8 cellular contexts compared by ENCODE assay signal in genomic region chr4:122732329-122733026, GRCh38. TPM values are rescaled to one million over a fixed set of nuclear protein-coding genes. Genes with fewer than 3 reads are reported as not detected.
DNase-seq lines count a peak whose midpoint lies in the region; ATAC-seq, FAIRE-seq and TF ChIP-seq lines count a peak whose summit lies in the region.

BBS12 (plus strand) TSS chr4:122732704; CDS start chr4:122741893, 9,189 bp downstream.

- CTCF ChIA-PET in WTC11 (lab: Charles Lee): interaction anchor here (0.5 to 3.0 kb wide), 17 partner anchors 13 to 812 kb away, joined by 3 to 23 read pairs (median 4); partner anchors contain the start of gene NUDT6

- peak within 1 kb of the TSS; percentile 96 for H3K27ac Mint-ChIP-seq in WTC11

- no peaks in the 10 kb centered on the region for H3K27me3 ChIP-seq in small intestine (ENCODE audit: control insufficient read depth in 2 of 2, insufficient read depth in 2 of 2, low read length in 2 of 2)

- H3K36me3 ChIP-seq in small intestine (ENCODE audit: control insufficient read depth in 2 of 2, insufficient read depth in 2 of 2, low read length in 2 of 2): no peaks in the 10 kb centered on the region

- H3K4me3 Mint-ChIP-seq in WTC11: peak within 1 kb of the TSS; percentile 90

- POLR2A ChIA-PET in WTC11 (lab: Charles Lee): interaction anchor here (0.6 to 1.5 kb wide), 11 partner anchors 15 to 198 kb away, joined by 3 to 10 read pairs (median 4); partner anchors contain the start of gene NUDT6

- H3K9me3 Mint-ChIP-seq in WTC11: peaks cover 7% of the 10 kb centered on the region

- no peaks in the 10 kb centered on the region for H3K9me3 ChIP-seq in small intestine (ENCODE audit: control insufficient read depth, low read depth)

- H3K27me3 Mint-ChIP-seq in WTC11 (ENCODE audit: low read depth): no peaks in the 10 kb centered on the region

- peaks cover 0 to 3% of the 10 kb centered on the region in 2 donors for H3K4me1 ChIP-seq in small intestine (ENCODE audit: control insufficient read depth in 2 of 2, insufficient read depth in 1 of 2, low read depth in 1 of 2, low read length in 1 of 2)

- ATAC-seq in HG03196 (IDR thresholded peaks at IDR 0.05; ENCODE audit: unreplicated experiment) (peak; percentile 100), WTC11 (peak; percentile 97)

- TF ChIP-seq POLR2A in GM18951 (IDR thresholded peaks at IDR 0.05; ENCODE audit: extremely low read depth, insufficient read depth, insufficient read length): peak; percentile 32

- in situ Hi-C loops in GM18951 (cut with MboI; ENCODE audit: low sequenced_read_pairs, unreplicated experiment): no loop called here

- peak within 1 kb of the TSS; percentile 65 for H3K27ac ChIP-seq in caudate nucleus (ENCODE audit: low read depth, low read length)
- H3K27ac ChIP-seq in small intestine (ENCODE audit: low read depth in 1 of 2, low read length in 1 of 2): peak within 1 kb of the TSS; percentile 71 to 98

- peaks cover 6% of the 10 kb centered on the region for H3K36me3 Mint-ChIP-seq in WTC11

- DNase-seq in AG09309 (ENCODE audit: low read depth) (peak; percentile 99), NCI-H2227 treated with DMSO at 0.1 percent for 48 hours (lab: John Stamatoyannopoulos, UW) (peak; percentile 94), WTC11 (ENCODE audit: low spot score) (peak; percentile 100), caudate nucleus (lab: John Stamatoyannopoulos, UW) (peak; percentile 69 to 100 (median 98)), iPS-NIHi7 (ENCODE audit: extremely low spot score) (peak; percentile 99), small intestine (peak; percentile 100)

- TF ChIP-seq CTCF in AG09309 (IDR thresholded peaks at IDR 0.05; ENCODE audit: control insufficient read depth, insufficient read depth, low read depth, low read length, missing control alignments): peak; percentile 58
- TF ChIP-seq CTCF in WTC11 (IDR thresholded peaks at IDR 0.05): no peak

- 0% methylated on average over 37 of the region's 37 CpGs for WGBS in small intestine, 3 donors

- H3K4me3 ChIP-seq in AG09309 (ENCODE audit: control insufficient read depth, low read depth, low read length) (peak within 1 kb of the TSS; percentile 63), small intestine (ENCODE audit: low read depth in 1 of 2, low read length in 2 of 2) (peak within 1 kb of the TSS; percentile 68 to 76)

- peaks cover 10% of the 10 kb centered on the region for H3K4me1 Mint-ChIP-seq in WTC11

- no peak for FAIRE-seq in small intestine (lab: Jason Lieb, UNC)

TF ChIP-seq in WTC11, 78 proteins besides CTCF, POLR2A, EP300 and RAD21:
- TF ChIP-seq SP1 (CRISPR knock-in tag; conservative IDR thresholded peaks at IDR 0.05) (peak; percentile 77), NFYB (CRISPR knock-in tag; conservative IDR thresholded peaks at IDR 0.05; ENCODE audit: low read depth) (peak; percentile 91), MLX (CRISPR knock-in tag; IDR thresholded peaks at IDR 0.05) (no peak)

RNA-seq across cellular contexts. Expression of gene BBS12, which starts in this region (rescaled TPM):
- total RNA-seq in WTC11 (2021): 2.1 to 2.7 TPM (median 2.3 TPM) in 3 replicates
- polyA plus RNA-seq in small intestine: 1 to 10 TPM; 1.3 to 1.5 (median 1.4) TPM

Comparison
In these comparisons a context has a peak if more than half of its experiments do, and no peak if none do; other contexts are left out.
1. Peak in every context shown above with its lines: DNase-seq, ATAC-seq, H3K4me3 ChIP-seq and H3K27ac ChIP-seq.